8 cellular contexts compared by ENCODE assay signal in the genomic region with DNA sequence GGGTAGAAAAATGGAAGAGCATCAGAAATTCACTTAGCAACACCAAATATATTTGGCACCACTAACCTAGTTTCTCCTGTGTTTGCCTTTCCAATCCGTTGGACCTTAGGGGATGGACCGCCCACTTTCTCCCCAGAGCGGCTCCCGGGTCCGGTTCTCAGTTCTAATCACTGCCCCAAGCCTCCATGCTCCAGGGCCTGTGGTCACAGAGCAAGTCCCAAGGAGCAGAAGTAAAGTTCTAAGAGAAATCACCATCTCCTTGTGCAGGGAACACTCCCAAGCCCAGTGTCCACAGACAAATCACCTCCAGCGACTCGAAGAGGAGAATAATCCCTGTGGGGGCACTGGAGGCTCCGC. TPM values are rescaled to one million over a fixed set of nuclear protein-coding genes. Genes with fewer than 3 reads are reported as not detected.
A peak's percentile ranks its signal among the peaks of the same experiment; 100 is the strongest.
DNase-seq lines count a peak whose midpoint lies in the region; ATAC-seq and TF ChIP-seq lines count a peak whose summit lies in the region.

No MANE protein-coding gene starts in this region.

- H2BK20ac ChIP-seq in H9 (ENCODE audit: low read depth, low read length, poor library complexity, severe bottlenecking): no peak overlapping the region

- no peak overlapping the region for H3T11ph ChIP-seq in H9 (ENCODE audit: low read length)

- H4K20me1 ChIP-seq in H9 (ENCODE audit: control insufficient read depth, insufficient read depth, insufficient read length): no peaks in the 10 kb centered on the region

- no peak overlapping the region for H2AFZ ChIP-seq in H9 (ENCODE audit: low read length)

- H3K27me3 ChIP-seq in CD4-positive, CD25-positive, alpha-beta regulatory T cell (ENCODE audit: control insufficient read depth, insufficient read depth, low read length): peaks cover 21% of the 10 kb centered on the region
- no peaks in the 10 kb centered on the region for H3K27me3 ChIP-seq in H9 (ENCODE audit: insufficient read depth, low read length)
- no peaks in the 10 kb centered on the region for H3K27me3 ChIP-seq in sigmoid colon

- H3K9me3 Mint-ChIP-seq in CD4-positive, CD25-positive, alpha-beta regulatory T cell: peaks cover 0 to 1% (median 0%) of the 10 kb centered on the region in 7 donors
- no peaks in the 10 kb centered on the region; a peak in 1 of 5 replicates for H3K9me3 Mint-ChIP-seq in H9
- H3K9me3 Mint-ChIP-seq in activated CD4-positive, alpha-beta memory T cell treated with anti-CD3 and anti-CD28 coated beads for 36 hours: no peaks in the 10 kb centered on the region

- H3K4me3 Mint-ChIP-seq in CD4-positive, CD25-positive, alpha-beta regulatory T cell: peak overlapping the region; percentile 53 to 91 (median 86)
- H3K4me3 Mint-ChIP-seq in H9: peak overlapping the region; percentile 81 to 97
- H3K4me3 Mint-ChIP-seq in activated CD4-positive, alpha-beta memory T cell treated with anti-CD3 and anti-CD28 coated beads for 36 hours: peak overlapping the region; percentile 71

- no peak for TF ChIP-seq CTCF in H9 (conservative IDR thresholded peaks at IDR 0.05)
- no peak for TF ChIP-seq CTCF in sigmoid colon (IDR thresholded peaks at IDR 0.05)

- H3K79me2 ChIP-seq in H9 (ENCODE audit: insufficient read depth, low read length): no peaks in the 10 kb centered on the region

- POLR2A ChIA-PET in activated CD4-positive, alpha-beta memory T cell treated with anti-CD3 and anti-CD28 coated beads for 36 hours (lab: Charles Lee): no interaction called here

- TF ChIP-seq POLR2A in sigmoid colon (IDR thresholded peaks at IDR 0.05): no peak

- H3K79me1 ChIP-seq in H9 (ENCODE audit: insufficient read depth, low read depth, low read length, poor library complexity, severe bottlenecking): no peaks in the 10 kb centered on the region

- H3K27ac ChIP-seq in CD4-positive, CD25-positive, alpha-beta regulatory T cell (ENCODE audit: insufficient read depth, low read length, poor library complexity, severe bottlenecking): no peak overlapping the region
- H3K27ac ChIP-seq in H9 (ENCODE audit: insufficient read length, low read depth, low read length) (no peak overlapping the region), sigmoid colon (peak overlapping the region; percentile 76 to 90 (median 86))

- intact Hi-C loops in activated CD4-positive, alpha-beta memory T cell treated with anti-CD3 and anti-CD28 coated beads for 36 hours (cut with micrococcal nuclease): no loop called here
- intact Hi-C loops in left cardiac atrium (cut with DNase I) (loop anchor here in 1 of 2 donors (10.0 kb wide), 1 partner anchor 95 kb away; no protein-coding TSS in a partner anchor), sigmoid colon (cut with DNase I) (no loop called here)

- no peak overlapping the region for H3K27ac Mint-ChIP-seq in CD4-positive, CD25-positive, alpha-beta regulatory T cell
- no peak overlapping the region for H3K27ac Mint-ChIP-seq in H9
- H3K27ac Mint-ChIP-seq in activated CD4-positive, alpha-beta memory T cell treated with anti-CD3 and anti-CD28 coated beads for 36 hours: no peak overlapping the region

- no peaks in the 10 kb centered on the region for H3K36me3 ChIP-seq in CD4-positive, CD25-positive, alpha-beta regulatory T cell (ENCODE audit: control insufficient read depth, insufficient read depth, low read length)
- H3K36me3 ChIP-seq in sigmoid colon: no peaks in the 10 kb centered on the region

- WGBS in H9 (ENCODE audit: extremely low coverage, insufficient read length, low lambda C conversion rate): no CpG with 5 or more reads among the region's 8 CpGs
- WGBS in sigmoid colon, 2 donors: 1 to 5% methylated on average over 8 of the region's 8 CpGs

- H3K14ac ChIP-seq in H9 (ENCODE audit: insufficient read depth, low read length): no peak overlapping the region

- H2BK120ac ChIP-seq in H9 (ENCODE audit: low read depth, low read length, poor library complexity, severe bottlenecking): no peak overlapping the region

- no peak for DNase-seq in CD4-positive, CD25-positive, alpha-beta regulatory T cell
- DNase-seq in H9 (peak; percentile 41), left cardiac atrium (peak; percentile 49), sigmoid colon (no peak), GM19238 (ENCODE audit: insufficient read length, low spot score) (no peak), NCI-H2081 treated with DMSO at 0.1 percent for 48 hours (lab: John Stamatoyannopoulos, UW) (no peak)
- no peak for DNase-seq in activated CD4-positive, alpha-beta memory T cell treated with anti-CD3 and anti-CD28 coated beads for 36 hours

- TF ChIP-seq EP300 in sigmoid colon (IDR thresholded peaks at IDR 0.05): no peak

- H2BK12ac ChIP-seq in H9 (ENCODE audit: insufficient read length, low read depth, low read length): no peak overlapping the region

- no peak overlapping the region for H3K23ac ChIP-seq in H9 (ENCODE audit: insufficient read length, low read depth, low read length)

- H4K91ac ChIP-seq in H9 (ENCODE audit: insufficient read length, low read depth, low read length): no peak overlapping the region

- peak overlapping the region; percentile 49 for H3K4me2 ChIP-seq in H9 (ENCODE audit: insufficient read depth, insufficient read length, low read length)

- H3K4ac ChIP-seq in H9 (ENCODE audit: low read depth, low read length): no peak overlapping the region

- no peak overlapping the region for H2BK15ac ChIP-seq in H9 (ENCODE audit: low read depth, low read length)

- no peak overlapping the region for H3K9ac ChIP-seq in H9 (ENCODE audit: extremely low read depth, insufficient read length, low read length)

- H3K4me1 ChIP-seq in CD4-positive, CD25-positive, alpha-beta regulatory T cell (ENCODE audit: control insufficient read depth, insufficient read depth, low read length, poor library complexity, severe bottlenecking): peaks cover 23% of the 10 kb centered on the region
- H3K4me1 ChIP-seq in H9 (ENCODE audit: insufficient read depth, low read length) (no peaks in the 10 kb centered on the region), sigmoid colon (peaks cover 0 to 23% (median 18%) of the 10 kb centered on the region in 4 donors)

- no peak overlapping the region for H3K18ac ChIP-seq in H9 (ENCODE audit: insufficient read length, low read depth, low read length)

- no peak overlapping the region for H4K5ac ChIP-seq in H9 (ENCODE audit: insufficient read length, low read depth, low read length)

- peaks cover 61% of the 10 kb centered on the region for H3K27me3 Mint-ChIP-seq in CD4-positive, CD25-positive, alpha-beta regulatory T cell
- H3K27me3 Mint-ChIP-seq in H9 (ENCODE audit: low read depth): peaks cover 26% of the 10 kb centered on the region
- H3K27me3 Mint-ChIP-seq in activated CD4-positive, alpha-beta memory T cell treated with anti-CD3 and anti-CD28 coated beads for 36 hours: peaks cover 21% of the 10 kb centered on the region

- no peak for ATAC-seq in CD4-positive, CD25-positive, alpha-beta regulatory T cell (ENCODE audit: low read depth in 2 of 2)
- ATAC-seq in left cardiac atrium (peak; percentile 71 to 76), GM21367 (IDR thresholded peaks at IDR 0.05; ENCODE audit: unreplicated experiment) (no peak)

- H3K9me3 ChIP-seq in CD4-positive, CD25-positive, alpha-beta regulatory T cell (ENCODE audit: control insufficient read depth in 2 of 2, low read length in 2 of 2): no peaks in the 10 kb centered on the region
- H3K9me3 ChIP-seq in H9 (ENCODE audit: control insufficient read depth, low read depth, low read length): no peaks in the 10 kb centered on the region
- no peaks in the 10 kb centered on the region for H3K9me3 ChIP-seq in sigmoid colon

- CTCF ChIA-PET in activated CD4-positive, alpha-beta memory T cell treated with anti-CD3 and anti-CD28 coated beads for 36 hours (lab: Charles Lee): interaction anchor here (0.7 kb wide), 1 partner anchor 115 kb away, joined by 3 read pairs; no protein-coding TSS in a partner anchor

- H3K4me1 Mint-ChIP-seq in CD4-positive, CD25-positive, alpha-beta regulatory T cell: peaks cover 9 to 28% (median 18%) of the 10 kb centered on the region in 4 donors
- H3K4me1 Mint-ChIP-seq in H9: peaks cover 32 to 34% of the 10 kb centered on the region in 2 experiments
- peaks cover 22% of the 10 kb centered on the region for H3K4me1 Mint-ChIP-seq in activated CD4-positive, alpha-beta memory T cell treated with anti-CD3 and anti-CD28 coated beads for 36 hours (ENCODE audit: low read depth)

- no peak overlapping the region for H2AK5ac ChIP-seq in H9 (ENCODE audit: insufficient read length, low read length)

- H3K4me3 ChIP-seq in CD4-positive, CD25-positive, alpha-beta regulatory T cell (ENCODE audit: low read depth, low read length): no peak overlapping the region
- H3K4me3 ChIP-seq in sigmoid colon: peak overlapping the region; percentile 54 to 86 (median 75)

- H2BK5ac ChIP-seq in H9 (ENCODE audit: insufficient read length, low read length): no peak overlapping the region

- H3K36me3 Mint-ChIP-seq in CD4-positive, CD25-positive, alpha-beta regulatory T cell: no peaks in the 10 kb centered on the region
- H3K36me3 Mint-ChIP-seq in H9 (ENCODE audit: insufficient read depth in 1 of 3, low read depth in 3 of 3): no peaks in the 10 kb centered on the region; a peak in 1 of 7 replicates
- no peaks in the 10 kb centered on the region for H3K36me3 Mint-ChIP-seq in activated CD4-positive, alpha-beta memory T cell treated with anti-CD3 and anti-CD28 coated beads for 36 hours

- no peak overlapping the region for H3K56ac ChIP-seq in H9 (ENCODE audit: insufficient read length, low read depth, low read length)

- no peak overlapping the region for H4K8ac ChIP-seq in H9 (replicated peaks; ENCODE audit: insufficient read length, low read depth, low read length)

- H3K23me2 ChIP-seq in H9 (ENCODE audit: insufficient read length, low read depth, low read length, poor library complexity, severe bottlenecking): peaks cover 14% of the 10 kb centered on the region

RNA-seq across cellular contexts. Expression of gene SLC1A1, which starts 0.7 kb away (rescaled TPM):
- 0.76 TPM for total RNA-seq in CD4-positive, CD25-positive, alpha-beta regulatory T cell
- 1 to 10 TPM in 3 of 4 donors, under 1 TPM in 1; 0.37 to 3.3 (median 1.7) TPM for polyA plus RNA-seq in CD4-positive, CD25-positive, alpha-beta regulatory T cell
- 4.2 and 4.7 TPM in 2 replicates for total RNA-seq in H9 (2021)
- not detected for total RNA-seq in activated CD4-positive, alpha-beta memory T cell treated with anti-CD3 and anti-CD28 coated beads for 36 hours
- 1 to 10 TPM; 1.9 to 3.4 TPM for total RNA-seq in left cardiac atrium
- 1 to 10 TPM; 3.3 to 7.5 (median 5.3) TPM for total RNA-seq in sigmoid colon
- polyA plus RNA-seq in sigmoid colon: 1 to 10 TPM; 4.4 to 5.4 (median 5.2) TPM

Comparison
In these comparisons a context has a peak if more than half of its experiments do, and no peak if none do; other contexts are left out.
1. ATAC-seq: peak in left cardiac atrium (2 of 2); none in CD4-positive, CD25-positive, alpha-beta regulatory T cell (0 of 2) and GM21367 (single experiment).
2. DNase-seq: peak in H9 (single experiment) and left cardiac atrium (single experiment); none in CD4-positive, CD25-positive, alpha-beta regulatory T cell (0 of 3), activated CD4-positive, alpha-beta memory T cell treated with anti-CD3 and anti-CD28 coated beads for 36 hours (single experiment), sigmoid colon (single experiment), GM19238 (single experiment) and NCI-H2081 treated with DMSO at 0.1 percent for 48 hours (single experiment).
3. H3K27ac ChIP-seq: peak in sigmoid colon (4 of 4); none in CD4-positive, CD25-positive, alpha-beta regulatory T cell (single experiment) and H9 (single experiment).
4. Peak in every context shown above with its lines, with median percentiles within 50 percentile points of each other: H3K4me3 Mint-ChIP-seq.